In genomic region chr11:14520902-14521151, GRCh38 we compare ENCODE assay signal across 8 cellular contexts. TPM values are rescaled to one million over a fixed set of nuclear protein-coding genes. Genes with fewer than 3 reads are reported as not detected.
A peak's percentile ranks its signal among the peaks of the same experiment; 100 is the strongest.
DNase-seq lines count a peak whose midpoint lies in the region; ATAC-seq and TF ChIP-seq lines count a peak whose summit lies in the region.

No MANE protein-coding gene starts in this region.

- H3K27me3 ChIP-seq in esophagus squamous epithelium = no peaks in the 10 kb centered on the region

- CTCF ChIA-PET in RWPE1 (lab: Yijun Ruan, JAX) = no interaction called here

- 19 to 23% methylated on average over 6 of the region's 6 CpGs for WGBS in esophagus squamous epithelium, 2 donors

- POLR2A ChIA-PET in RWPE1 (lab: Yijun Ruan, JAX; ENCODE audit: low non-redundant PET) = no interaction called here

- no peak for TF ChIP-seq POLR2A in esophagus squamous epithelium (IDR thresholded peaks at IDR 0.05)

- intact Hi-C loops in esophagus squamous epithelium (cut with DNase I) = no loop called here

- peak; percentile 0 for ATAC-seq in GM18868 (IDR thresholded peaks at IDR 0.05; ENCODE audit: unreplicated experiment)
- ATAC-seq in GM19351 (IDR thresholded peaks at IDR 0.05; ENCODE audit: unreplicated experiment) = no peak

- DNase-seq in RWPE1 (ENCODE audit: low spot score) = no peak
- no peak for DNase-seq in esophagus squamous epithelium (lab: John Stamatoyannopoulos, UW)
- no peak for DNase-seq in retinal pigment epithelial cell (ENCODE audit: low read depth)
- no peak for DNase-seq in HUDEP-2 (lab: John Stamatoyannopoulos, UW; ENCODE audit: unreplicated experiment in 76 of 76)
- no peak for DNase-seq in effector CD4-positive, alpha-beta T cell
- DNase-seq in activated CD4-positive, alpha-beta T cell treated with anti-CD3 and anti-CD28 coated beads, Interleukin-2, amount 50 U/mL, for 4 hours = no peak

- TF ChIP-seq CTCF in RWPE1 (conservative IDR thresholded peaks at IDR 0.05; ENCODE audit: low read depth) = no peak
- no peak for TF ChIP-seq CTCF in esophagus squamous epithelium (IDR thresholded peaks at IDR 0.05)
- no peak for TF ChIP-seq CTCF in retinal pigment epithelial cell (conservative IDR thresholded peaks at IDR 0.05; ENCODE audit: low read depth, low read length)

- peaks cover 0 to 28% (median 11%) of the 10 kb centered on the region in 3 donors for H3K36me3 ChIP-seq in esophagus squamous epithelium

- peaks cover 4 to 27% (median 17%) of the 10 kb centered on the region in 3 donors for H3K4me1 ChIP-seq in esophagus squamous epithelium

- peak overlapping the region; percentile 61 to 90 (median 86) for H3K4me3 ChIP-seq in esophagus squamous epithelium
- peak overlapping the region; percentile 70 for H3K4me3 ChIP-seq in retinal pigment epithelial cell (ENCODE audit: low read length)

- H3K27ac ChIP-seq in RWPE1 (peak overlapping the region; percentile 86), esophagus squamous epithelium (peak overlapping the region; percentile 89 to 93 (median 93))

- no peaks in the 10 kb centered on the region for H3K9me3 ChIP-seq in esophagus squamous epithelium

RNA-seq across cellular contexts. Expression of gene PSMA1, which starts 0.6 kb away (rescaled TPM):
- total RNA-seq in esophagus squamous epithelium = 100 to 1,000 TPM in 3 of 4 donors, 10 to 100 TPM in 1; 72.0 to 127 (median 114) TPM

RNA-seq across cellular contexts. Expression of gene COPB1, which starts 21.2 kb away (rescaled TPM):
- total RNA-seq in esophagus squamous epithelium = 100 to 1,000 TPM in 2 of 4 donors, 10 to 100 TPM in 2; 60.9 to 118 (median 102) TPM
